In genomic region chr3:15391007-15391406, GRCh38 we compare ENCODE assay signal across 19 cellular contexts. TPM values are rescaled to one million over a fixed set of nuclear protein-coding genes. Genes with fewer than 3 reads are reported as not detected.
DNase-seq lines count a peak whose midpoint lies in the region; TF ChIP-seq lines count a peak whose summit lies in the region.
"Had no signal": no experiment of that assay in that cellular context is flagged by ENCODE, and none has a peak within 500 bp of the region (broad histone marks: within the 10 kb centered on the region; RNA-seq: fewer than 3 reads in every experiment).

No MANE protein-coding gene starts in this region.

- H3K36me3 ChIP-seq in GM23248 (ENCODE audit: low read depth) (no peaks in the 10 kb centered on the region), adipocyte (ENCODE audit: control insufficient read depth, insufficient read depth, low read length, severe bottlenecking) (no peaks in the 10 kb centered on the region), osteoblast (ENCODE audit: insufficient read depth, low read length) (no peaks in the 10 kb centered on the region), suprapubic skin (no peaks in the 10 kb centered on the region)
- H3K36me3 ChIP-seq in CD8-positive, alpha-beta memory T cell (ENCODE audit: insufficient read depth, low read length) = no peaks in the 10 kb centered on the region

- H3K27me3 Mint-ChIP-seq in CD8-positive, alpha-beta memory T cell = no peaks in the 10 kb centered on the region
- peaks cover 10% of the 10 kb centered on the region for H3K27me3 Mint-ChIP-seq in activated CD4-positive, alpha-beta T cell treated with anti-CD3 and anti-CD28 coated beads, Interleukin-2, amount 10 ng/mL, durations not matched to agents 24 days and 14 days

- CTCF ChIA-PET in CD8-positive, alpha-beta memory T cell (lab: Charles Lee) = no interaction called here

- peaks cover 0 to 4% (median 0%) of the 10 kb centered on the region in 5 donors for H3K9me3 Mint-ChIP-seq in CD8-positive, alpha-beta memory T cell
- H3K9me3 Mint-ChIP-seq in activated CD4-positive, alpha-beta T cell treated with anti-CD3 and anti-CD28 coated beads, Interleukin-2, amount 10 ng/mL, durations not matched to agents 24 days and 14 days = no peaks in the 10 kb centered on the region

- H3K9ac ChIP-seq in GM23248 (no peak overlapping the region), adipocyte (ENCODE audit: low read length) (peak overlapping the region; percentile 3)
- H3K9ac ChIP-seq: KMS-11 had no signal

- no peaks in the 10 kb centered on the region for H3K9me2 ChIP-seq in GM23248 (ENCODE audit: insufficient read depth)

- H3K27me3 ChIP-seq in GM23248 (replicated peaks; ENCODE audit: insufficient read depth) (no peaks in the 10 kb centered on the region), adipocyte (replicated peaks; ENCODE audit: control insufficient read depth, insufficient read depth, low read length) (no peaks in the 10 kb centered on the region), osteoblast (ENCODE audit: insufficient read depth, low read length) (no peaks in the 10 kb centered on the region), suprapubic skin (no peaks in the 10 kb centered on the region)
- no peaks in the 10 kb centered on the region for H3K27me3 ChIP-seq in CD8-positive, alpha-beta memory T cell (ENCODE audit: insufficient read depth, low read length, poor library complexity, severe bottlenecking)

- no peak overlapping the region for H3K4me2 ChIP-seq in GM23248 (ENCODE audit: unreplicated experiment)
- H3K4me2 ChIP-seq in osteoblast (ENCODE audit: insufficient read depth, low read length) = no peak overlapping the region
- H3K4me2 ChIP-seq: GM23338, KMS-11 had no signal

- intact Hi-C loops in activated CD4-positive, alpha-beta T cell treated with anti-CD3 and anti-CD28 coated beads, Interleukin-2, amount 10 ng/mL, durations not matched to agents 24 days and 14 days (cut with micrococcal nuclease) = no loop called here

- no peaks in the 10 kb centered on the region for H3F3A ChIP-seq in GM23248 (ENCODE audit: insufficient read depth)

- H3K4me1 ChIP-seq in GM23248 (ENCODE audit: insufficient read depth) = peaks cover 11% of the 10 kb centered on the region; the same call in 1 of the 2 replicates
- H3K4me1 ChIP-seq in adipocyte (ENCODE audit: control insufficient read depth, insufficient read depth, low read length) = peaks cover 24% of the 10 kb centered on the region
- peaks cover 9% of the 10 kb centered on the region for H3K4me1 ChIP-seq in osteoblast (ENCODE audit: insufficient read depth, low read length)
- H3K4me1 ChIP-seq in suprapubic skin = no peaks in the 10 kb centered on the region
- no peaks in the 10 kb centered on the region for H3K4me1 ChIP-seq in CD8-positive, alpha-beta memory T cell (ENCODE audit: insufficient read depth, low read length)

- H3K79me2 ChIP-seq in GM23248 (ENCODE audit: insufficient read depth) (no peaks in the 10 kb centered on the region), osteoblast (ENCODE audit: insufficient read depth, low read length) (no peaks in the 10 kb centered on the region)

- H3K27ac ChIP-seq in GM23248 = no peak overlapping the region
- no peak overlapping the region for H3K27ac ChIP-seq in osteoblast (ENCODE audit: low read depth, low read length)
- peak overlapping the region; percentile 54 for H3K27ac ChIP-seq in suprapubic skin
- H3K27ac ChIP-seq in CD8-positive, alpha-beta memory T cell (ENCODE audit: low read depth, low read length) = no peak overlapping the region
- H3K27ac ChIP-seq: KMS-11, RWPE1 had no signal

- 17 to 24% methylated on average over 5 of the region's 5 CpGs for WGBS in GM23248 (ENCODE audit: low coverage in 1 of 2, low lambda C conversion rate in 2 of 2, missing lambda C conversion rate in 2 of 2), 2 experiments
- 63% methylated on average over 5 of the region's 5 CpGs for WGBS in suprapubic skin

- no peak overlapping the region for H3K4me3 ChIP-seq in GM23248
- H3K4me3 ChIP-seq in adipocyte (ENCODE audit: low read length) = no peak overlapping the region
- no peak overlapping the region for H3K4me3 ChIP-seq in osteoblast (ENCODE audit: insufficient read depth, low read length)
- H3K4me3 ChIP-seq in suprapubic skin = no peak overlapping the region
- no peak overlapping the region for H3K4me3 ChIP-seq in CD8-positive, alpha-beta memory T cell (ENCODE audit: low read length)
- H3K4me3 ChIP-seq: GM23338 had no signal

- H2AFZ ChIP-seq in GM23248 (peak overlapping the region; percentile 50), osteoblast (ENCODE audit: low read length) (peak overlapping the region; percentile 50)
- H2AFZ ChIP-seq: GM23338 had no signal

- no peaks in the 10 kb centered on the region for H4K20me1 ChIP-seq in GM23248 (ENCODE audit: insufficient read depth)
- no peaks in the 10 kb centered on the region for H4K20me1 ChIP-seq in osteoblast (ENCODE audit: insufficient read depth, low read length)

- TF ChIP-seq CTCF in osteoblast (IDR thresholded peaks at IDR 0.05; ENCODE audit: extremely low read depth, low read depth, low read length) (no peak), suprapubic skin (IDR thresholded peaks at IDR 0.05) (no peak)

- no peak overlapping the region for H3K27ac Mint-ChIP-seq in CD8-positive, alpha-beta memory T cell
- H3K27ac Mint-ChIP-seq in activated CD4-positive, alpha-beta T cell treated with anti-CD3 and anti-CD28 coated beads, Interleukin-2, amount 10 ng/mL, durations not matched to agents 24 days and 14 days = no peak overlapping the region
- H3K27ac Mint-ChIP-seq: GM23338, H9 had no signal

- H3K36me3 Mint-ChIP-seq in CD8-positive, alpha-beta memory T cell = no peaks in the 10 kb centered on the region
- peaks cover under 1% of the 10 kb centered on the region for H3K36me3 Mint-ChIP-seq in activated CD4-positive, alpha-beta T cell treated with anti-CD3 and anti-CD28 coated beads, Interleukin-2, amount 10 ng/mL, durations not matched to agents 24 days and 14 days (ENCODE audit: low read depth)

- no peak for TF ChIP-seq EP300 in suprapubic skin (IDR thresholded peaks at IDR 0.05)

- in situ Hi-C loops in GM23248 (cut with MboI) = no loop called here

- H3K4me1 Mint-ChIP-seq in CD8-positive, alpha-beta memory T cell = peaks cover 0 to 3% (median under 1%) of the 10 kb centered on the region in 3 donors
- peaks cover 2% of the 10 kb centered on the region for H3K4me1 Mint-ChIP-seq in activated CD4-positive, alpha-beta T cell treated with anti-CD3 and anti-CD28 coated beads, Interleukin-2, amount 10 ng/mL, durations not matched to agents 24 days and 14 days
- H3K4me1 Mint-ChIP-seq: GM23338, H9 had no signal

- H3K9me3 ChIP-seq in GM23248 (ENCODE audit: low read depth) (no peaks in the 10 kb centered on the region), adipocyte (ENCODE audit: control insufficient read depth, low read length) (peaks cover 3% of the 10 kb centered on the region), osteoblast (ENCODE audit: low read depth, low read length) (peaks cover 3% of the 10 kb centered on the region), suprapubic skin (no peaks in the 10 kb centered on the region)
- H3K9me3 ChIP-seq in CD8-positive, alpha-beta memory T cell (ENCODE audit: low read length) = no peaks in the 10 kb centered on the region

- DNase-seq in GM23248 = peak; percentile 34
- DNase-seq in adipocyte (ENCODE audit: low read depth) = no peak
- no peak for DNase-seq in osteoblast (ENCODE audit: insufficient read length, low spot score, missing footprints)
- DNase-seq in suprapubic skin (ENCODE audit: low spot score in 2 of 2) = peak in 1 of 2 donors; percentile 67
- no peak for DNase-seq in NCI-H1092 (lab: John Stamatoyannopoulos, UW)
- DNase-seq in CD8-positive, alpha-beta memory T cell = no peak
- DNase-seq in activated CD4-positive, alpha-beta T cell treated with anti-CD3 and anti-CD28 coated beads, Interleukin-2, amount 10 ng/mL, durations not matched to agents 24 days and 14 days = no peak
- DNase-seq in activated naive CD4-positive, alpha-beta T cell treated with Interleukin-2 at 50 U/mL for 16 hours = no peak
- DNase-seq: H9, NCI-H1048, NCI-H1417 treated with DMSO at 0.1 percent for 48 hours, NCI-H1694 treated with DMSO at 0.1 percent for 48 hours, NCI-H2081, NCI-H2227 treated with DMSO at 0.1 percent for 48 hours, NCI-H526 treated with DMSO at 0.1 percent for 48 hours, SHP77 had no signal

- TF ChIP-seq POLR2A in suprapubic skin (IDR thresholded peaks at IDR 0.05) = no peak

- POLR2A ChIA-PET in CD8-positive, alpha-beta memory T cell (lab: Charles Lee) = no interaction called here

- no peak overlapping the region for H3K4me3 Mint-ChIP-seq in CD8-positive, alpha-beta memory T cell
- H3K4me3 Mint-ChIP-seq in activated CD4-positive, alpha-beta T cell treated with anti-CD3 and anti-CD28 coated beads, Interleukin-2, amount 10 ng/mL, durations not matched to agents 24 days and 14 days = no peak overlapping the region
- H3K4me3 Mint-ChIP-seq: GM23338, H9 had no signal

RNA-seq across cellular contexts. Expression of gene METTL6, which starts 36.3 kb away (rescaled TPM):
- 24.2 and 30.9 TPM in 2 replicates for total RNA-seq in GM23248 (2014; rRNA removed; shearing (Covaris generic))
- polyA plus RNA-seq in GM23248 (2016; fragmentation: Nextera tagmentation; extraction: Ambion mirVana) = 20.8 and 21.6 TPM in 2 replicates
- total RNA-seq in osteoblast (33.0 and 36.6 TPM in 2 replicates), suprapubic skin (10 to 100 TPM in 3 of 4 donors, 1 to 10 TPM in 1; 6.8 to 16.3 (median 12.0) TPM)
- total RNA-seq in CD8-positive, alpha-beta memory T cell = 10 to 100 TPM; 23.2 to 24.4 TPM
- 15.4 TPM for polyA plus RNA-seq in CD8-positive, alpha-beta memory T cell
- 15.2 and 17.4 TPM in 2 replicates for total RNA-seq in activated CD4-positive, alpha-beta T cell treated with anti-CD3 and anti-CD28 coated beads, Interleukin-2, amount 10 ng/mL, durations not matched to agents 24 days and 14 days

RNA-seq across cellular contexts. Expression of gene EAF1, which starts 36.4 kb away (rescaled TPM):
- 16.9 and 20.9 TPM in 2 replicates for total RNA-seq in GM23248 (2014; rRNA removed; shearing (Covaris generic))
- polyA plus RNA-seq in GM23248 (2016; fragmentation: Nextera tagmentation; extraction: Ambion mirVana) = 7.1 and 7.2 TPM in 2 replicates
- total RNA-seq in osteoblast (22.7 and 29.0 TPM in 2 replicates), suprapubic skin (10 to 100 TPM; 33.4 to 52.3 (median 42.7) TPM)
- 10 to 100 TPM; 25.8 to 26.8 TPM for total RNA-seq in CD8-positive, alpha-beta memory T cell
- 21.2 TPM for polyA plus RNA-seq in CD8-positive, alpha-beta memory T cell
- total RNA-seq in activated CD4-positive, alpha-beta T cell treated with anti-CD3 and anti-CD28 coated beads, Interleukin-2, amount 10 ng/mL, durations not matched to agents 24 days and 14 days = 24.2 and 25.7 TPM in 2 replicates

RNA-seq across cellular contexts. Expression of gene SH3BP5, which starts 58.6 kb away (rescaled TPM):
- total RNA-seq in GM23248 (2014; rRNA removed; shearing (Covaris generic)) = 39.2 and 69.2 TPM in 2 replicates
- 35.9 and 37.8 TPM in 2 replicates for polyA plus RNA-seq in GM23248 (2016; fragmentation: Nextera tagmentation; extraction: Ambion mirVana)
- total RNA-seq in osteoblast (65.4 and 67.3 TPM in 2 replicates), suprapubic skin (10 to 100 TPM; 11.2 to 27.0 (median 17.8) TPM)
- total RNA-seq in CD8-positive, alpha-beta memory T cell = 10 to 100 TPM; 14.2 to 15.5 TPM
- polyA plus RNA-seq in CD8-positive, alpha-beta memory T cell = 84.3 TPM
- total RNA-seq in activated CD4-positive, alpha-beta T cell treated with anti-CD3 and anti-CD28 coated beads, Interleukin-2, amount 10 ng/mL, durations not matched to agents 24 days and 14 days = 19.5 and 19.8 TPM in 2 replicates
